Comparison of ENCODE assay signal across 8 cellular contexts in genomic region chr12:123389560-123390351, GRCh38. TPM values are rescaled to one million over a fixed set of nuclear protein-coding genes. Genes with fewer than 3 reads are reported as not detected.
DNase-seq lines count a peak whose midpoint lies in the region; ATAC-seq and TF ChIP-seq lines count a peak whose summit lies in the region.

No MANE protein-coding gene starts in this region.

- intact Hi-C loops in left ventricle myocardium superior (cut with micrococcal nuclease): no loop called here

- no peaks in the 10 kb centered on the region for H3K27me3 Mint-ChIP-seq in activated naive CD4-positive, alpha-beta T cell treated with anti-CD3 and anti-CD28 coated beads, Interleukin-2, amount 50 U/mL, for 24 hours

- no peaks in the 10 kb centered on the region for H3K9me3 Mint-ChIP-seq in activated naive CD4-positive, alpha-beta T cell treated with anti-CD3 and anti-CD28 coated beads, Interleukin-2, amount 50 U/mL, for 24 hours

- H3K27ac ChIP-seq in C4-2B: peak overlapping the region; percentile 85

- H3K4me3 Mint-ChIP-seq in activated naive CD4-positive, alpha-beta T cell treated with anti-CD3 and anti-CD28 coated beads, Interleukin-2, amount 50 U/mL, for 24 hours: peak overlapping the region; percentile 84

- ATAC-seq in GM19351 (IDR thresholded peaks at IDR 0.05; ENCODE audit: unreplicated experiment) (peak; percentile 29), left ventricle myocardium superior (peak; percentile 79)

- peaks cover 34% of the 10 kb centered on the region for H3K4me1 Mint-ChIP-seq in activated naive CD4-positive, alpha-beta T cell treated with anti-CD3 and anti-CD28 coated beads, Interleukin-2, amount 50 U/mL, for 24 hours

- peak overlapping the region; percentile 65 for H3K4me3 ChIP-seq in NB4 (ENCODE audit: low read depth, low read length)
- H3K4me3 ChIP-seq in retinal pigment epithelial cell (ENCODE audit: low read length): peak overlapping the region; percentile 63

- H3K36me3 Mint-ChIP-seq in activated naive CD4-positive, alpha-beta T cell treated with anti-CD3 and anti-CD28 coated beads, Interleukin-2, amount 50 U/mL, for 24 hours: peaks cover 2% of the 10 kb centered on the region

- DNase-seq in NB4 (ENCODE audit: low read depth) (peak; percentile 63), left ventricle myocardium superior (peak; percentile 74), retinal pigment epithelial cell (ENCODE audit: low read depth) (no peak), NCI-H446 (lab: John Stamatoyannopoulos, UW) (no peak), NCI-H187 treated with DMSO at 0.1 percent for 48 hours (lab: John Stamatoyannopoulos, UW) (no peak)

- TF ChIP-seq POLR2A in NB4 (IDR thresholded peaks at IDR 0.05; ENCODE audit: extremely low read depth, insufficient read length): no peak

- H3K27ac Mint-ChIP-seq in activated naive CD4-positive, alpha-beta T cell treated with anti-CD3 and anti-CD28 coated beads, Interleukin-2, amount 50 U/mL, for 24 hours: peak overlapping the region; percentile 88

- TF ChIP-seq CTCF in C4-2B (conservative IDR thresholded peaks at IDR 0.05) (no peak), NB4 (IDR thresholded peaks at IDR 0.05; ENCODE audit: low read depth, low read length) (no peak), retinal pigment epithelial cell (conservative IDR thresholded peaks at IDR 0.05; ENCODE audit: low read depth, low read length) (peak; percentile 8)

RNA-seq across cellular contexts. Expression of gene KMT5A, which starts 5.8 kb away (rescaled TPM):
- total RNA-seq in left ventricle myocardium superior: 36.4 TPM

RNA-seq across cellular contexts. Expression of gene SBNO1, which starts 25.1 kb away (rescaled TPM):
- 29.4 TPM for total RNA-seq in left ventricle myocardium superior

RNA-seq across cellular contexts. Expression of gene RILPL2, which starts 46.7 kb away (rescaled TPM):
- total RNA-seq in left ventricle myocardium superior: 2.1 TPM

Comparison
In these comparisons a context has a peak if more than half of its experiments do, and no peak if none do; other contexts are left out.
1. DNase-seq: peak in NB4 (single experiment) and left ventricle myocardium superior (single experiment); none in retinal pigment epithelial cell (single experiment), NCI-H446 (0 of 2) and NCI-H187 treated with DMSO at 0.1 percent for 48 hours (single experiment).